Comparison of ENCODE assay signal across 21 cellular contexts in the genomic region with DNA sequence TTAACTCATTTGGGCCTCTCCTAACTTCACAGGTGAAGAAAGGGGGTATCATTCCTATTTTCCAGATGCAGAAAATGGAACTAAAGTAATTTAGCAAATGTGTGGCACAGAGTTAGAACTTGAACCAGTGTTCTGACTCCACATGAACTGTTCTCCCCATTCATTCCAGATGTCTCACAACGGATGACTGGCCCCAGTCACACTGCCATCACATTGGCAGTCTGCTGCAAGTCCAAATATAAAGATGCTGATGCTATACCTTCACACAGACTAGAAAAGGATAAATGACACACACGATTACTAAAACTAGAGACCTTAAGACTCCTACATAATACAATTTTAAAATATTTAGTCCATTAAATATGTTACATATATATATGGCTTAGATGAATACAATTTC.
"Had no signal": no experiment of that assay in that cellular context is flagged by ENCODE, and none has a peak within 500 bp of the region (broad histone marks: within the 10 kb centered on the region; RNA-seq: fewer than 3 reads in every experiment).

No MANE protein-coding gene starts in this region.

- DNase-seq: dermis blood vessel endothelial cell; effector memory CD4-positive, alpha-beta T cell; foreskin keratinocyte; hypothalamus; immature natural killer cell; islet precursor cell; kidney glomerular epithelial cell; natural killer cell; occipital lobe; stimulated activated CD4-positive, alpha-beta T cell treated with anti-CD3 and anti-CD28 coated beads, Interleukin-2, amount 100 ng/mL, for 24 hours; stimulated activated CD4-positive, alpha-beta T cell treated with anti-CD3 and anti-CD28 coated beads, Interleukin-4, amount 100 ng/mL, for 4 hours; stimulated activated naive CD8-positive, alpha-beta T cell treated with anti-CD3 and anti-CD28 coated beads, Interleukin-15, Interleukin-2, amounts not matched to agents 100 U/mL and 50 U/mL, for 24 hours; substantia nigra; testis; tibial artery had no signal

- H3K27ac ChIP-seq: coronary artery, foreskin keratinocyte, parathyroid adenoma, right atrium auricular region, testis, tibial artery had no signal

- H3K27me3 ChIP-seq: foreskin keratinocyte, right atrium auricular region, testis, tibial artery had no signal

- H3K9me3 ChIP-seq: right atrium auricular region, testis, tibial artery had no signal

- ATAC-seq: foreskin keratinocyte; natural killer cell; sciatic nerve; stimulated activated memory B cell treated with anti-CD40 and anti-IgM and Interleukin-4, amounts not matched to agents 10 μg/mL and 1 μg/mL and 100 μg/mL, for 72 hours; stimulated activated naive CD8-positive, alpha-beta T cell treated with anti-CD3 and anti-CD28 coated beads, Interleukin-15, Interleukin-2, amounts not matched to agents 100 U/mL and 50 U/mL, for 24 hours had no signal

- H3K4me1 ChIP-seq: parathyroid adenoma, right atrium auricular region, testis, tibial artery had no signal

- H3K4me3 ChIP-seq: coronary artery, lung, right atrium auricular region, testis, tibial artery had no signal

- H3K9ac ChIP-seq: parathyroid adenoma had no signal

- H2AFZ ChIP-seq: parathyroid adenoma had no signal
